In genomic region chr12:19273482-19274330, GRCh38 we compare ENCODE assay signal across 8 cellular contexts.
A peak's percentile ranks its signal among the peaks of the same experiment; 100 is the strongest.
DNase-seq lines count a peak whose midpoint lies in the region; ATAC-seq and TF ChIP-seq lines count a peak whose summit lies in the region.

No MANE protein-coding gene starts in this region.

- H3K36me3 ChIP-seq in heart left ventricle: peaks cover 0 to 63% (median 16%) of the 10 kb centered on the region in 9 donors

- H3K4me3 ChIP-seq in heart left ventricle: no peak overlapping the region

- intact Hi-C loops in activated T-helper 2 cell treated with anti-CD3 and anti-CD28 coated beads, Interferon-gamma antibody, Interleukin-2, Interleukin-4, amounts not matched to agents 10 μg/mL and 5 μg/mL and 100 μg/mL, durations not matched to agents 14 hours and 24 hours and 36 hours (cut with micrococcal nuclease): loop anchor here (5.0 kb wide), 1 partner anchor 39 kb away; no protein-coding TSS in a partner anchor
- intact Hi-C loops in heart left ventricle (cut with DNase I): loop anchor here in 1 of 10 donors (10.0 kb wide), 1 partner anchor 79 kb away; no protein-coding TSS in a partner anchor

- no peak overlapping the region for H3K4me3 Mint-ChIP-seq in activated T-helper 2 cell treated with anti-CD3 and anti-CD28 coated beads, Interferon-gamma antibody, Interleukin-2, Interleukin-4, amounts not matched to agents 10 μg/mL and 5 μg/mL and 100 μg/mL, durations not matched to agents 14 hours and 24 hours and 36 hours (ENCODE audit: low read depth)

- TF ChIP-seq POLR2A in heart left ventricle (IDR thresholded peaks at IDR 0.05): no peak

- H3K27ac ChIP-seq in heart left ventricle: peak overlapping the region in 7 of 12 donors; percentile 6 to 41 (median 26)

- peaks cover 0 to 26% (median 12%) of the 10 kb centered on the region in 12 donors for H3K4me1 ChIP-seq in heart left ventricle

- H3K27me3 ChIP-seq in heart left ventricle: no peaks in the 10 kb centered on the region

- in situ Hi-C loops in GM13976 (cut with MboI; ENCODE audit: low sequenced_read_pairs, unreplicated experiment): no loop called here

- TF ChIP-seq CTCF in heart left ventricle (IDR thresholded peaks at IDR 0.05) (no peak), GM13976 (IDR thresholded peaks at IDR 0.05; ENCODE audit: borderline replicate concordance, control extremely low read depth, extremely low read depth, insufficient read depth, missing control alignments) (no peak)

- DNase-seq in HS-27A (ENCODE audit: low read depth): peak; percentile 99
- peak; percentile 88 for DNase-seq in OCI-M1 (lab: John Stamatoyannopoulos, UW)
- DNase-seq in activated T-helper 2 cell treated with anti-CD3 and anti-CD28 coated beads, Interferon-gamma antibody, Interleukin-2, Interleukin-4, amounts not matched to agents 10 μg/mL and 5 μg/mL and 100 μg/mL, durations not matched to agents 14 hours and 24 hours and 36 hours (ENCODE audit: low spot score): peak; percentile 18
- peak; percentile 72 to 85 (median 83) for DNase-seq in heart left ventricle
- peak; percentile 2 to 6 for DNase-seq in stimulated activated CD4-positive, alpha-beta T cell treated with anti-CD3 and anti-CD28 coated beads, Interleukin-15, amount 100 ng/mL, for 1 hour (ENCODE audit: low read depth in 1 of 2, low spot score in 1 of 2)
- no peak for DNase-seq in activated CD4-positive, CD25-positive, alpha-beta regulatory T cell treated with anti-CD3 and anti-CD28 coated beads, Interleukin-2, amount 50 U/mL, for 72 hours
- no peak for DNase-seq in GM13976 (ENCODE audit: low spot score)

- ATAC-seq in heart left ventricle (peak; percentile 24 to 94 (median 88)), HG03175 (IDR thresholded peaks at IDR 0.05; ENCODE audit: unreplicated experiment) (no peak)

- WGBS in heart left ventricle, 4 donors: 55 to 77% (median 64%) methylated on average over 4 of the region's 4 CpGs

- H3K9me3 ChIP-seq in heart left ventricle: no peaks in the 10 kb centered on the region

- H3K27me3 Mint-ChIP-seq in activated T-helper 2 cell treated with anti-CD3 and anti-CD28 coated beads, Interferon-gamma antibody, Interleukin-2, Interleukin-4, amounts not matched to agents 10 μg/mL and 5 μg/mL and 100 μg/mL, durations not matched to agents 14 hours and 24 hours and 36 hours (ENCODE audit: low read depth): no peaks in the 10 kb centered on the region

- H3K27ac Mint-ChIP-seq in activated T-helper 2 cell treated with anti-CD3 and anti-CD28 coated beads, Interferon-gamma antibody, Interleukin-2, Interleukin-4, amounts not matched to agents 10 μg/mL and 5 μg/mL and 100 μg/mL, durations not matched to agents 14 hours and 24 hours and 36 hours: peak overlapping the region; percentile 20

- H3K4me1 Mint-ChIP-seq in activated T-helper 2 cell treated with anti-CD3 and anti-CD28 coated beads, Interferon-gamma antibody, Interleukin-2, Interleukin-4, amounts not matched to agents 10 μg/mL and 5 μg/mL and 100 μg/mL, durations not matched to agents 14 hours and 24 hours and 36 hours (ENCODE audit: low read depth): peaks cover 19% of the 10 kb centered on the region

- peaks cover 7% of the 10 kb centered on the region for H3K9me3 Mint-ChIP-seq in activated T-helper 2 cell treated with anti-CD3 and anti-CD28 coated beads, Interferon-gamma antibody, Interleukin-2, Interleukin-4, amounts not matched to agents 10 μg/mL and 5 μg/mL and 100 μg/mL, durations not matched to agents 14 hours and 24 hours and 36 hours

- peaks cover 13% of the 10 kb centered on the region for H3K36me3 Mint-ChIP-seq in activated T-helper 2 cell treated with anti-CD3 and anti-CD28 coated beads, Interferon-gamma antibody, Interleukin-2, Interleukin-4, amounts not matched to agents 10 μg/mL and 5 μg/mL and 100 μg/mL, durations not matched to agents 14 hours and 24 hours and 36 hours (ENCODE audit: low read depth)

Comparison
In these comparisons a context has a peak if more than half of its experiments do, and no peak if none do; other contexts are left out.
1. DNase-seq: peak in HS-27A (single experiment), OCI-M1 (single experiment), activated T-helper 2 cell treated with anti-CD3 and anti-CD28 coated beads, Interferon-gamma antibody, Interleukin-2, Interleukin-4, amounts not matched to agents 10 μg/mL and 5 μg/mL and 100 μg/mL, durations not matched to agents 14 hours and 24 hours and 36 hours (single experiment), heart left ventricle (5 of 5) and stimulated activated CD4-positive, alpha-beta T cell treated with anti-CD3 and anti-CD28 coated beads, Interleukin-15, amount 100 ng/mL, for 1 hour (2 of 2); none in activated CD4-positive, CD25-positive, alpha-beta regulatory T cell treated with anti-CD3 and anti-CD28 coated beads, Interleukin-2, amount 50 U/mL, for 72 hours (single experiment) and GM13976 (single experiment).